Comparison of ENCODE assay signal across 7 cellular contexts in the genomic region with DNA sequence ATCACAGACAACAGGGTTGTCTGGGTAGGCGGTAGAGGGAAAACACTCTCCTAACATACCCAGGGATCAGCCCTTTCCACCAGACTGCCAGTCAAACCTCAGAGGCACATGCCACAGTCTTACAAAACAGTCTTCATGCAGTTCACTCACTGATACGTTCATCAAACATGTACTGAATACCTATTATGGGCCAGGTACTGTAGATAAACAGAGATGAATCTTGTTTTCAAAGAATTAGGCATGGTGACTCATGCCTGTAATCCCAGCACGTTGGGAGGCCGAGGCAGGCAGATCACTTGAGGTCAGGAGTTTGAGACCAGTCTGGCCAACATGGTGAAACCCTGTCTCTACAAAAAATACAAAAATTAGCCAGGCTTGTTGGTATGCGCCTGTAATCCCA. TPM values are rescaled to one million over a fixed set of nuclear protein-coding genes. Genes with fewer than 3 reads are reported as not detected.
DNase-seq lines count a peak whose midpoint lies in the region; ATAC-seq, FAIRE-seq and TF ChIP-seq lines count a peak whose summit lies in the region.
"Not testable (repeated sequence)": the region's sequence is repeated elsewhere in the genome, so short reads cannot be mapped to it uniquely, and the experiment has no call there.

No MANE protein-coding gene starts in this region.

- not testable (repeated sequence) for TF ChIP-seq POLR2A in HCT116 (IDR thresholded peaks at IDR 0.05; ENCODE audit: borderline replicate concordance, extremely low read depth, insufficient read depth, insufficient read length)

- not testable (repeated sequence) for H4K20me1 ChIP-seq in HCT116 (ENCODE audit: insufficient read depth); PC-3 (ENCODE audit: low read length); keratinocyte (ENCODE audit: control insufficient read depth, extremely low read depth, insufficient read depth, low read length)

- BruUV-seq in HCT116 (replicated peaks; lab: Mats Ljungman, UMichigan); PC-3 (replicated peaks; lab: Mats Ljungman, UMichigan): not testable (repeated sequence)

- not testable (repeated sequence) for DNase-seq in HCT116 (ENCODE audit: low read depth, low spot score)
- DNase-seq in PC-3 (peak; percentile 29), amniotic epithelial cell (ENCODE audit: low read depth) (peak; percentile 72), bronchial epithelial cell (ENCODE audit: low read depth) (peak; percentile 83), fibroblast of villous mesenchyme (ENCODE audit: low read depth) (peak; percentile 10), keratinocyte (ENCODE audit: low read depth, low spot score) (peak; percentile 13), renal cortical epithelial cell (ENCODE audit: low read depth) (peak; percentile 3)

- not testable (repeated sequence) for H3K9me1 ChIP-seq in keratinocyte (ENCODE audit: control insufficient read depth, extremely low read depth, insufficient read depth, low read length)

- H3K36me3 ChIP-seq in HCT116 (ENCODE audit: control insufficient read depth in 1 of 2, insufficient read depth in 2 of 2, low read length in 2 of 2); PC-3 (ENCODE audit: low read depth, low read length); bronchial epithelial cell (ENCODE audit: control insufficient read depth, insufficient read depth, low read length); keratinocyte (ENCODE audit: control insufficient read depth in 2 of 2, extremely low read depth in 1 of 2, insufficient read depth in 2 of 2, low read length in 2 of 2): not testable (repeated sequence)

- H3K27me3 ChIP-seq in HCT116 (ENCODE audit: insufficient read depth, low read length); PC-3 (ENCODE audit: low read length); bronchial epithelial cell (ENCODE audit: control insufficient read depth, insufficient read depth, low read length); keratinocyte (ENCODE audit: control insufficient read depth, extremely low read depth, insufficient read depth, low read length): not testable (repeated sequence)

- FAIRE-seq in bronchial epithelial cell (lab: Jason Lieb, UNC): not testable (repeated sequence)
- peak; percentile 62 for FAIRE-seq in keratinocyte (lab: Jason Lieb, UNC)

- not testable (repeated sequence) for H3K79me2 ChIP-seq in HCT116 (ENCODE audit: insufficient read depth, low read length); PC-3 (ENCODE audit: low read length); keratinocyte (ENCODE audit: control insufficient read depth, insufficient read depth, low read length)

- intact Hi-C loops in HCT116 (cut with micrococcal nuclease); PC-3 (cut with micrococcal nuclease): not testable (repeated sequence)

- dilution Hi-C loops in keratinocyte (cut with MboI; ENCODE audit: extremely low pct_ligation_motif_present, low sequenced_read_pairs): not testable (repeated sequence)

- H3F3A ChIP-seq in PC-3 (ENCODE audit: low read length, unreplicated experiment): not testable (repeated sequence)

- H3K27ac ChIP-seq in HCT116 (ENCODE audit: low read depth, low read length); PC-3 (ENCODE audit: low read length); keratinocyte (ENCODE audit: control insufficient read depth, insufficient read depth, low read length): not testable (repeated sequence)

- RAD21 ChIA-PET in HCT116 (lab: Charles Lee; ENCODE audit: low non-redundant PET in 1 of 2, low total read pairs in 2 of 2, uncharacterized antibody in 2 of 2, unreplicated experiment in 2 of 2): not testable (repeated sequence)

- H3K9ac ChIP-seq in HCT116 (ENCODE audit: low read length); PC-3 (ENCODE audit: low read length); keratinocyte (ENCODE audit: control insufficient read depth, extremely low read depth, insufficient read depth, low read length): not testable (repeated sequence)

- H3K4me1 ChIP-seq in HCT116 (ENCODE audit: control insufficient read depth in 1 of 2, insufficient read depth in 2 of 2, low read length in 2 of 2) (peaks cover 5 to 12% of the 10 kb centered on the region in 2 experiments; a peak in 3 of 4 replicates), keratinocyte (ENCODE audit: control insufficient read depth, extremely low read depth, insufficient read depth, low read length) (peaks cover 11% of the 10 kb centered on the region)
- not testable (repeated sequence) for H3K4me1 ChIP-seq in PC-3 (ENCODE audit: insufficient read depth, low read length)

- H3K4me2 ChIP-seq in HCT116 (ENCODE audit: low read length): peak overlapping the region; percentile 4
- H3K4me2 ChIP-seq in PC-3 (ENCODE audit: low read length); keratinocyte (ENCODE audit: control insufficient read depth, extremely low read depth, insufficient read depth, low read depth, low read length): not testable (repeated sequence)

- not testable (repeated sequence) for H2AFZ ChIP-seq in HCT116 (ENCODE audit: low read depth, low read length, poor library complexity, severe bottlenecking); PC-3 (ENCODE audit: low read length); keratinocyte (ENCODE audit: control insufficient read depth, low read length)

- ATAC-seq in HCT116: peak; percentile 72
- ATAC-seq in PC-3: not testable (repeated sequence)

- not testable (repeated sequence) for H3K4me3 ChIP-seq in HCT116 (replicated peaks in 1 of 2; ENCODE audit: low read depth in 1 of 2, low read length in 2 of 2); PC-3 (ENCODE audit: low read length); bronchial epithelial cell (ENCODE audit: low read depth, low read length); fibroblast of villous mesenchyme (ENCODE audit: low read depth, low read length); keratinocyte (ENCODE audit: control insufficient read depth in 2 of 3, extremely low read depth in 1 of 3, insufficient read depth in 2 of 3, low read depth in 1 of 3, low read length in 3 of 3)

- TF ChIP-seq CTCF in HCT116 (IDR thresholded peaks at IDR 0.05 in 2 of 3, conservative IDR thresholded peaks at IDR 0.05 in 1 of 3; ENCODE audit: borderline replicate concordance in 1 of 3, insufficient read depth in 1 of 3, low read depth in 2 of 3, low read length in 2 of 3); PC-3 (conservative IDR thresholded peaks at IDR 0.05; ENCODE audit: low read depth, low read length); bronchial epithelial cell (IDR thresholded peaks at IDR 0.05; ENCODE audit: insufficient read depth, low read length, severe bottlenecking); fibroblast of villous mesenchyme (IDR thresholded peaks at IDR 0.05; ENCODE audit: insufficient read depth, low read depth, low read length); keratinocyte (optimal IDR thresholded peaks at IDR 0.05 in 1 of 3, IDR thresholded peaks at IDR 0.05 in 1 of 3, conservative IDR thresholded peaks at IDR 0.05 in 1 of 3; ENCODE audit: extremely low read depth in 1 of 3, insufficient read depth in 2 of 3, low read length in 3 of 3): not testable (repeated sequence)

- H3K9me3 ChIP-seq in HCT116 (ENCODE audit: control insufficient read depth in 1 of 2, insufficient read depth in 1 of 2, low read depth in 1 of 2, low read length in 2 of 2); PC-3 (ENCODE audit: low read length); keratinocyte (ENCODE audit: control insufficient read depth, low read depth, low read length): not testable (repeated sequence)

- H3K9me2 ChIP-seq in HCT116 (ENCODE audit: insufficient read depth); PC-3 (replicated peaks; ENCODE audit: low read length): not testable (repeated sequence)

- CTCF ChIA-PET in HCT116 (lab: Charles Lee); PC-3 (lab: Charles Lee): not testable (repeated sequence)

- POLR2A ChIA-PET in HCT116 (lab: Charles Lee); PC-3 (lab: Charles Lee; ENCODE audit: unreplicated experiment): not testable (repeated sequence)

- TF ChIP-seq RAD21 in HCT116 (IDR thresholded peaks at IDR 0.05; ENCODE audit: low read depth): not testable (repeated sequence)

RNA-seq across cellular contexts. Expression of a gene that starts 43.0 kb away (rescaled TPM):
- 43.2 TPM for total RNA-seq in HCT116 (2021; ENCODE audit: unreplicated experiment)
- 21.3 and 22.5 TPM in 2 replicates for polyA plus RNA-seq in HCT116 (2012)
- 19.6 and 20.3 TPM in 2 replicates for total RNA-seq in PC-3 (2014; rRNA removed)
- 16.3 and 28.2 TPM in 2 replicates for total RNA-seq in bronchial epithelial cell
- total RNA-seq in fibroblast of villous mesenchyme: 20.7 and 52.5 TPM in 2 replicates
- polyA plus RNA-seq in keratinocyte: 20.8 to 31.1 TPM (median 28.6 TPM) in 3 replicates
- 13.8 TPM for polyA plus RNA-seq in keratinocyte (2011; ENCODE audit: low read depth)
- polyA plus RNA-seq in keratinocyte (2011; cell fraction: cytosol; rRNA removed): 11.0 and 15.6 TPM in 2 replicates
- 74.0 and 91.3 TPM in 2 replicates for polyA plus RNA-seq in keratinocyte (2011; cell fraction: nucleus; rRNA removed)
- 13.3 and 15.0 TPM in 2 replicates for polyA plus RNA-seq in keratinocyte (2012; ENCODE audit: low replicate concordance)
- polyA minus RNA-seq in keratinocyte: 13.7 to 19.9 TPM (median 18.3 TPM) in 3 replicates
- polyA minus RNA-seq in keratinocyte (2011; cell fraction: cytosol; rRNA and poly(A)+ RNA removed): 24.0 TPM
- polyA minus RNA-seq in keratinocyte (2011; cell fraction: nucleus; rRNA and poly(A)+ RNA removed): 20.0 and 31.6 TPM in 2 replicates
- 4.0 and 12.7 TPM in 2 replicates for total RNA-seq in renal cortical epithelial cell
